In the genomic region with DNA sequence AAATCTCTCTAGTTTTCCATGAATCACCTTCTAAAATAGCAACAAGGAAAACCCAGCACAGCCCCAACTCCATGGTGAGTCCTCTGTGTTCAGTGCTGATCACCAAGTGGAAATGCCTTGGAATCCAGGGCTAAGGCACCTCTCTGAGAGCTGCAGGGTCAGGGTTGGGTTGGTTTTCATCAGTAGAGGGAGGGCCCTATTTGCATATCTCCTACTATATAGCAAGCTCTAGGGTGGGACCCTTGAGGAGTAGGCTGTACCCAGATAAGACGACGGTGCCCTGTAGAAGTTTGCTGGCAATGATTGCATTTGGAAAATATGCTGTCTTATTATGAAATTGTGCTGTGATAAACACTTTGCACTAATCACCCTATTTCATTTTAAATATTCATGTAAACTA, we compare ENCODE assay signal across 17 cellular contexts.
"Had no signal": no experiment of that assay in that cellular context is flagged by ENCODE, and none has a peak within 500 bp of the region (broad histone marks: within the 10 kb centered on the region; RNA-seq: fewer than 3 reads in every experiment).

No MANE protein-coding gene starts in this region.

- H3K27me3 ChIP-seq: neural progenitor cell, right atrium auricular region had no signal

- H3K4me3 Mint-ChIP-seq: activated CD8-positive, alpha-beta memory T cell treated with anti-CD3 and anti-CD28 coated beads, Interleukin-2, amount 10 ng/mL, durations not matched to agents 7 days and 5 days; activated CD8-positive, alpha-beta T cell treated with anti-CD3 and anti-CD28 coated beads, Interleukin-2, amount 10 ng/mL, durations not matched to agents 7 days and 5 days; activated naive CD4-positive, alpha-beta T cell treated with anti-CD3 and anti-CD28 coated beads, Interleukin-2, amount 50 U/mL, for 24 hours; activated naive CD8-positive, alpha-beta T cell treated with anti-CD3 and anti-CD28 coated beads, Interleukin-2, amount 50 U/mL, for 24 hours; natural killer cell; neural progenitor cell; stimulated activated naive CD8-positive, alpha-beta T cell treated with anti-CD3 and anti-CD28 coated beads, Interleukin-15, Interleukin-2, amounts not matched to agents 100 ng/mL and 50 ng/mL, for 24 hours; WTC11 had no signal

- H3K4me3 ChIP-seq: heart right ventricle, neural progenitor cell, right atrium auricular region, thoracic aorta had no signal

- H3K4me1 ChIP-seq: heart right ventricle, neural progenitor cell, right atrium auricular region had no signal

- H2AFZ ChIP-seq: neural progenitor cell had no signal

- H3K4me1 Mint-ChIP-seq: natural killer cell, neural progenitor cell, WTC11 had no signal

- H3K9me3 Mint-ChIP-seq: activated naive CD4-positive, alpha-beta T cell treated with anti-CD3 and anti-CD28 coated beads, Interleukin-2, amount 50 U/mL, for 24 hours; activated naive CD8-positive, alpha-beta T cell treated with anti-CD3 and anti-CD28 coated beads, Interleukin-2, amount 50 U/mL, for 24 hours; activated T-helper 2 cell treated with anti-CD3 and anti-CD28 coated beads, Interferon-gamma antibody, Interleukin-2, Interleukin-4, amounts not matched to agents 10 μg/mL and 5 μg/mL and 100 μg/mL, durations not matched to agents 14 hours and 24 hours and 36 hours; natural killer cell; stimulated activated naive CD8-positive, alpha-beta T cell treated with anti-CD3 and anti-CD28 coated beads, Interleukin-15, Interleukin-2, amounts not matched to agents 100 ng/mL and 50 ng/mL, for 24 hours had no signal

- H3K36me3 Mint-ChIP-seq: activated naive CD4-positive, alpha-beta T cell treated with anti-CD3 and anti-CD28 coated beads, Interleukin-2, amount 50 U/mL, for 24 hours; neural progenitor cell had no signal

- H3K4me2 ChIP-seq: neural progenitor cell had no signal

- H3K9ac ChIP-seq: neural progenitor cell had no signal

- H3K9me3 ChIP-seq: heart right ventricle, right atrium auricular region, thoracic aorta had no signal

- ATAC-seq: activated naive CD8-positive, alpha-beta T cell treated with anti-CD3 and anti-CD28 coated beads, Interleukin-2, amount 50 U/mL, for 24 hours; heart right ventricle; WTC11 had no signal

- H3K27ac ChIP-seq: heart right ventricle, neural progenitor cell, right atrium auricular region, thoracic aorta had no signal

- DNase-seq: activated naive CD8-positive, alpha-beta T cell treated with anti-CD3 and anti-CD28 coated beads, Interleukin-2, amount 50 U/mL, for 24 hours; amygdala; caudate nucleus; cortex of kidney; heart right ventricle; midbrain; occipital lobe had no signal

- H3K36me3 ChIP-seq: heart right ventricle, neural progenitor cell, right atrium auricular region, thoracic aorta had no signal

- H3K27ac Mint-ChIP-seq: activated CD8-positive, alpha-beta memory T cell treated with anti-CD3 and anti-CD28 coated beads, Interleukin-2, amount 10 ng/mL, durations not matched to agents 7 days and 5 days; activated naive CD4-positive, alpha-beta T cell treated with anti-CD3 and anti-CD28 coated beads, Interleukin-2, amount 50 U/mL, for 24 hours; activated naive CD8-positive, alpha-beta T cell treated with anti-CD3 and anti-CD28 coated beads, Interleukin-2, amount 50 U/mL, for 24 hours; activated T-helper 2 cell treated with anti-CD3 and anti-CD28 coated beads, Interferon-gamma antibody, Interleukin-2, Interleukin-4, amounts not matched to agents 10 μg/mL and 5 μg/mL and 100 μg/mL, durations not matched to agents 14 hours and 24 hours and 36 hours; natural killer cell; neural progenitor cell; stimulated activated naive CD8-positive, alpha-beta T cell treated with anti-CD3 and anti-CD28 coated beads, Interleukin-15, Interleukin-2, amounts not matched to agents 100 ng/mL and 50 ng/mL, for 24 hours; WTC11 had no signal
